In genomic region chr22:36781656-36782627, GRCh38 we compare ENCODE assay signal across 8 cellular contexts. TPM values are rescaled to one million over a fixed set of nuclear protein-coding genes. Genes with fewer than 3 reads are reported as not detected.
DNase-seq lines count a peak whose midpoint lies in the region; FAIRE-seq and TF ChIP-seq lines count a peak whose summit lies in the region.

No MANE protein-coding gene starts in this region.

- H3K27me3 Mint-ChIP-seq in neural crest cell (ENCODE audit: low read depth) = peaks cover 11% of the 10 kb centered on the region

- DNase-seq in A172 (ENCODE audit: low spot score) (peak; percentile 77), GM12892 (ENCODE audit: insufficient read length) (peak; percentile 87), HL-60 (ENCODE audit: low read depth in 1 of 2, low spot score in 1 of 2) (peak; percentile 57 to 75), RPMI7951 (ENCODE audit: low read depth) (peak; percentile 77), fibroblast of the aortic adventitia (ENCODE audit: low read depth) (peak; percentile 80), neural crest cell (ENCODE audit: low read depth, low spot score) (peak; percentile 93)
- DNase-seq in activated T-helper 1 cell treated with anti-CD3 and anti-CD28 coated beads, Interleukin-2, amount 50 U/mL, for 16 hours (ENCODE audit: low read depth in 1 of 2, low spot score in 1 of 2) = peak; percentile 80
- peak; percentile 80 for DNase-seq in stimulated activated naive CD4-positive, alpha-beta T cell treated with Interleukin-2 at 50 U/mL for 16 hours (lab: John Stamatoyannopoulos, UW)

- TF ChIP-seq CTCF in HL-60 (IDR thresholded peaks at IDR 0.05; ENCODE audit: insufficient read depth, low read length) = peak; percentile 81
- TF ChIP-seq CTCF in fibroblast of the aortic adventitia (IDR thresholded peaks at IDR 0.05; ENCODE audit: insufficient read depth, low read length) = peak; percentile 87
- peak; percentile 98 for TF ChIP-seq CTCF in neural crest cell (conservative IDR thresholded peaks at IDR 0.05)

- H3K4me1 Mint-ChIP-seq in neural crest cell = peaks cover 9% of the 10 kb centered on the region

- no peak overlapping the region for H3K4me3 Mint-ChIP-seq in neural crest cell

- no peak overlapping the region for H3K27ac ChIP-seq in HL-60 (replicated peaks)

- peak; percentile 80 for FAIRE-seq in GM12892 (lab: Jason Lieb, UNC)

- H3K27me3 ChIP-seq in HL-60 (ENCODE audit: insufficient read depth, poor library complexity, severe bottlenecking) = peaks cover 3% of the 10 kb centered on the region

- H3K4me3 ChIP-seq in HL-60 (replicated peaks; ENCODE audit: insufficient read depth, low read length) = no peak overlapping the region
- H3K4me3 ChIP-seq in fibroblast of the aortic adventitia (ENCODE audit: low read depth, low read length) = no peak overlapping the region

- peaks cover 7% of the 10 kb centered on the region for H3K36me3 Mint-ChIP-seq in neural crest cell (ENCODE audit: low read depth)

- peaks cover 10% of the 10 kb centered on the region for H3K9me3 Mint-ChIP-seq in neural crest cell

- no peak overlapping the region for H3K27ac Mint-ChIP-seq in neural crest cell (ENCODE audit: unreplicated experiment)

- TF ChIP-seq POLR2A in GM12892 (IDR thresholded peaks at IDR 0.05; ENCODE audit: low read depth, low read length) = no peak

RNA-seq across cellular contexts. Expression of gene IFT27, which starts 6.0 kb away (rescaled TPM):
- total RNA-seq in A172 (2014; rRNA removed; shearing (Covaris generic)) = 12.5 and 14.2 TPM in 2 replicates
- 12.4 TPM for polyA plus RNA-seq in GM12892 (2012; ENCODE audit: missing spikeins)
- total RNA-seq in RPMI7951 (2014; rRNA removed; shearing (Covaris generic)) = 7.6 and 10.3 TPM in 2 replicates
- total RNA-seq in fibroblast of the aortic adventitia (ENCODE audit: low replicate concordance) (17.6 and 29.1 TPM in 2 replicates), neural crest cell (50.9 and 55.4 TPM in 2 replicates)

RNA-seq across cellular contexts. Expression of gene PVALB, which starts 34.9 kb away (rescaled TPM):
- total RNA-seq in A172 (2014; rRNA removed; shearing (Covaris generic)) = 1.2 TPM in 1 of 2 replicates, not detected in the other
- polyA plus RNA-seq in GM12892 (2012; ENCODE audit: missing spikeins) = not detected
- total RNA-seq in RPMI7951 (2014; rRNA removed; shearing (Covaris generic)) = not detected in 2 replicates
- total RNA-seq in fibroblast of the aortic adventitia (ENCODE audit: low replicate concordance) = not detected in 2 replicates
- 0.61 and 0.68 TPM in 2 replicates for total RNA-seq in neural crest cell
